In genomic region chr17:75652934-75653549, GRCh38 we compare ENCODE assay signal across 9 cellular contexts. TPM values are rescaled to one million over a fixed set of nuclear protein-coding genes. Genes with fewer than 3 reads are reported as not detected.
DNase-seq lines count a peak whose midpoint lies in the region; ATAC-seq and TF ChIP-seq lines count a peak whose summit lies in the region.
"Had no signal": no experiment of that assay in that cellular context is flagged by ENCODE, and none has a peak within 500 bp of the region (broad histone marks: within the 10 kb centered on the region; RNA-seq: fewer than 3 reads in every experiment).

No MANE protein-coding gene starts in this region.

- H3K4me1 Mint-ChIP-seq in activated T-cell treated with anti-CD3 and anti-CD28 coated beads, Interleukin-2, amount 50 U/mL, for 24 hours (ENCODE audit: low read depth): peaks cover 4% of the 10 kb centered on the region
- peaks cover 11% of the 10 kb centered on the region for H3K4me1 Mint-ChIP-seq in activated naive CD8-positive, alpha-beta T cell treated with anti-CD3 and anti-CD28 coated beads, Interleukin-2, amount 10 ng/mL, durations not matched to agents 7 days and 5 days
- peaks cover 4 to 11% of the 10 kb centered on the region in 2 donors for H3K4me1 Mint-ChIP-seq in stimulated activated naive B cell treated with anti-CD40 and anti-IgM and Interleukin-4, amounts not matched to agents 10 μg/mL and 1 μg/mL and 100 μg/mL, for 72 hours

- H3K9me3 Mint-ChIP-seq in activated T-cell treated with anti-CD3 and anti-CD28 coated beads, Interleukin-2, amount 50 U/mL, for 24 hours: no peaks in the 10 kb centered on the region
- H3K9me3 Mint-ChIP-seq in activated naive CD8-positive, alpha-beta T cell treated with anti-CD3 and anti-CD28 coated beads, Interleukin-2, amount 10 ng/mL, durations not matched to agents 7 days and 5 days: no peaks in the 10 kb centered on the region
- H3K9me3 Mint-ChIP-seq in stimulated activated naive B cell treated with anti-CD40 and anti-IgM and Interleukin-4, amounts not matched to agents 10 μg/mL and 1 μg/mL and 100 μg/mL, for 72 hours: no peaks in the 10 kb centered on the region

- POLR2A ChIA-PET in activated naive CD8-positive, alpha-beta T cell treated with anti-CD3 and anti-CD28 coated beads, Interleukin-2, amount 10 ng/mL, durations not matched to agents 7 days and 5 days (lab: Charles Lee): interaction anchor here (0.8 kb wide), 1 partner anchor 20 kb away, joined by 4 read pairs; the partner anchor contains the start of gene SMIM5

- H3K9me3 ChIP-seq in MM.1S (replicated peaks; ENCODE audit: insufficient read depth, low read length): no peaks in the 10 kb centered on the region
- no peaks in the 10 kb centered on the region for H3K9me3 ChIP-seq in right cardiac atrium (ENCODE audit: control insufficient read depth, low read length)

- no peaks in the 10 kb centered on the region for H3K4me1 ChIP-seq in MM.1S (ENCODE audit: low read length)
- H3K4me1 ChIP-seq in right cardiac atrium (ENCODE audit: control insufficient read depth, insufficient read depth, low read length): no peaks in the 10 kb centered on the region

- peak; percentile 11 for DNase-seq in activated T-cell treated with anti-CD3 and anti-CD28 coated beads for 24 hours (ENCODE audit: low read depth)
- DNase-seq in activated T-cell treated with anti-CD3 and anti-CD28 coated beads, Interleukin-2, amount 50 U/mL, for 24 hours: no peak
- peak; percentile 45 for DNase-seq in MM.1S
- DNase-seq in activated naive CD8-positive, alpha-beta T cell treated with anti-CD3 and anti-CD28 coated beads, Interleukin-2, amount 10 ng/mL, durations not matched to agents 7 days and 5 days: no peak
- DNase-seq in right cardiac atrium: no peak
- no peak for DNase-seq in stimulated activated naive B cell treated with anti-CD40 and anti-IgM and Interleukin-4, amounts not matched to agents 10 μg/mL and 1 μg/mL and 100 μg/mL, for 72 hours

- 55% methylated on average over 6 of the region's 6 CpGs for WGBS in right cardiac atrium

- no peak overlapping the region for H3K4me2 ChIP-seq in MM.1S (ENCODE audit: low read depth, low read length)

- no peak overlapping the region for H3K4me3 Mint-ChIP-seq in activated T-cell treated with anti-CD3 and anti-CD28 coated beads, Interleukin-2, amount 50 U/mL, for 24 hours
- H3K4me3 Mint-ChIP-seq in activated naive CD8-positive, alpha-beta T cell treated with anti-CD3 and anti-CD28 coated beads, Interleukin-2, amount 10 ng/mL, durations not matched to agents 7 days and 5 days: no peak overlapping the region
- H3K4me3 Mint-ChIP-seq in stimulated activated naive B cell treated with anti-CD40 and anti-IgM and Interleukin-4, amounts not matched to agents 10 μg/mL and 1 μg/mL and 100 μg/mL, for 72 hours: no peak overlapping the region

- peak; percentile 87 for ATAC-seq in activated naive CD8-positive, alpha-beta T cell treated with anti-CD3 and anti-CD28 coated beads, Interleukin-2, amount 10 ng/mL, durations not matched to agents 7 days and 5 days (ENCODE audit: low read depth)
- peak; percentile 63 to 68 for ATAC-seq in right cardiac atrium
- peak; percentile 67 to 69 for ATAC-seq in stimulated activated naive B cell treated with anti-CD40 and anti-IgM and Interleukin-4, amounts not matched to agents 10 μg/mL and 1 μg/mL and 100 μg/mL, for 72 hours (replicated peaks)
- ATAC-seq in HG03135 (IDR thresholded peaks at IDR 0.05; ENCODE audit: unreplicated experiment): no peak
- no peak for ATAC-seq in HG03175 (IDR thresholded peaks at IDR 0.05; ENCODE audit: unreplicated experiment)

- peaks cover 64% of the 10 kb centered on the region for H3K36me3 Mint-ChIP-seq in activated T-cell treated with anti-CD3 and anti-CD28 coated beads, Interleukin-2, amount 50 U/mL, for 24 hours (ENCODE audit: low read depth)
- H3K36me3 Mint-ChIP-seq in activated naive CD8-positive, alpha-beta T cell treated with anti-CD3 and anti-CD28 coated beads, Interleukin-2, amount 10 ng/mL, durations not matched to agents 7 days and 5 days: peaks cover 5% of the 10 kb centered on the region
- H3K36me3 Mint-ChIP-seq in stimulated activated naive B cell treated with anti-CD40 and anti-IgM and Interleukin-4, amounts not matched to agents 10 μg/mL and 1 μg/mL and 100 μg/mL, for 72 hours: peaks cover 44 to 56% of the 10 kb centered on the region in 2 donors

- H3K27ac ChIP-seq in MM.1S (ENCODE audit: low read length): no peak overlapping the region
- H3K27ac ChIP-seq in right cardiac atrium (ENCODE audit: low read length): no peak overlapping the region
- H3K27ac ChIP-seq: epithelial cell of prostate had no signal

- H3K27ac Mint-ChIP-seq in activated T-cell treated with anti-CD3 and anti-CD28 coated beads, Interleukin-2, amount 50 U/mL, for 24 hours: no peak overlapping the region
- H3K27ac Mint-ChIP-seq in activated naive CD8-positive, alpha-beta T cell treated with anti-CD3 and anti-CD28 coated beads, Interleukin-2, amount 10 ng/mL, durations not matched to agents 7 days and 5 days: peak overlapping the region; percentile 65
- peak overlapping the region; percentile 77 for H3K27ac Mint-ChIP-seq in stimulated activated naive B cell treated with anti-CD40 and anti-IgM and Interleukin-4, amounts not matched to agents 10 μg/mL and 1 μg/mL and 100 μg/mL, for 72 hours

- H3K9ac ChIP-seq in MM.1S (ENCODE audit: low read length): no peak overlapping the region

- intact Hi-C loops in right cardiac atrium (cut with DNase I): no loop called here

- TF ChIP-seq CTCF in MM.1S (IDR thresholded peaks at IDR 0.05; ENCODE audit: low read length): peak; percentile 70

- H3K79me2 ChIP-seq in MM.1S (ENCODE audit: low read length): no peaks in the 10 kb centered on the region

- no peaks in the 10 kb centered on the region for H3K27me3 Mint-ChIP-seq in activated T-cell treated with anti-CD3 and anti-CD28 coated beads, Interleukin-2, amount 50 U/mL, for 24 hours
- no peaks in the 10 kb centered on the region for H3K27me3 Mint-ChIP-seq in activated naive CD8-positive, alpha-beta T cell treated with anti-CD3 and anti-CD28 coated beads, Interleukin-2, amount 10 ng/mL, durations not matched to agents 7 days and 5 days
- H3K27me3 Mint-ChIP-seq in stimulated activated naive B cell treated with anti-CD40 and anti-IgM and Interleukin-4, amounts not matched to agents 10 μg/mL and 1 μg/mL and 100 μg/mL, for 72 hours: no peaks in the 10 kb centered on the region

- no peaks in the 10 kb centered on the region for H3F3A ChIP-seq in MM.1S (ENCODE audit: insufficient read depth, low read length)

- no peaks in the 10 kb centered on the region; the same call in 1 of the 2 replicates for H3K36me3 ChIP-seq in MM.1S (replicated peaks; ENCODE audit: insufficient read depth, low read length)

- H3K4me3 ChIP-seq in MM.1S (ENCODE audit: low read length) (no peak overlapping the region), right cardiac atrium (ENCODE audit: low read length) (no peak overlapping the region)

- H2AFZ ChIP-seq in MM.1S (ENCODE audit: low read length): no peak overlapping the region

- no peaks in the 10 kb centered on the region for H3K9me2 ChIP-seq in MM.1S (replicated peaks; ENCODE audit: insufficient read depth, low read length)

- H3K27me3 ChIP-seq in MM.1S (replicated peaks; ENCODE audit: insufficient read depth, low read length) (no peaks in the 10 kb centered on the region), right cardiac atrium (ENCODE audit: control insufficient read depth, insufficient read depth) (no peaks in the 10 kb centered on the region)

- H4K20me1 ChIP-seq in MM.1S (ENCODE audit: insufficient read depth, low read length): no peaks in the 10 kb centered on the region

RNA-seq across cellular contexts. Expression of gene RECQL5, which starts 13.9 kb away (rescaled TPM):
- total RNA-seq in activated naive CD8-positive, alpha-beta T cell treated with anti-CD3 and anti-CD28 coated beads, Interleukin-2, amount 10 ng/mL, durations not matched to agents 7 days and 5 days: 10 to 100 TPM; 49.8 to 50.8 TPM
- 10 to 100 TPM in 3 of 4 donors, 1 to 10 TPM in 1; 7.9 to 19.9 (median 14.8) TPM for total RNA-seq in right cardiac atrium
- polyA plus RNA-seq in right cardiac atrium: 13.5 TPM

RNA-seq across cellular contexts. Expression of gene SAP30BP, which starts 14.1 kb away (rescaled TPM):
- total RNA-seq in activated naive CD8-positive, alpha-beta T cell treated with anti-CD3 and anti-CD28 coated beads, Interleukin-2, amount 10 ng/mL, durations not matched to agents 7 days and 5 days: 100 to 1,000 TPM; 112 to 113 TPM
- 10 to 100 TPM; 51.0 to 66.5 (median 56.3) TPM for total RNA-seq in right cardiac atrium
- 58.5 TPM for polyA plus RNA-seq in right cardiac atrium

RNA-seq across cellular contexts. Expression of gene SMIM5, which starts 19.8 kb away (rescaled TPM):
- under 1 TPM; 0.26 to 0.42 TPM for total RNA-seq in activated naive CD8-positive, alpha-beta T cell treated with anti-CD3 and anti-CD28 coated beads, Interleukin-2, amount 10 ng/mL, durations not matched to agents 7 days and 5 days
- 10 to 100 TPM in 2 of 4 donors, 1 to 10 TPM in 2; 6.9 to 12.2 (median 9.6) TPM for total RNA-seq in right cardiac atrium
- 13.5 TPM for polyA plus RNA-seq in right cardiac atrium

Comparison
In these comparisons a context has a peak if more than half of its experiments do, and no peak if none do; other contexts are left out.
1. DNase-seq: peak in activated T-cell treated with anti-CD3 and anti-CD28 coated beads for 24 hours (single experiment) and MM.1S (single experiment); none in activated T-cell treated with anti-CD3 and anti-CD28 coated beads, Interleukin-2, amount 50 U/mL, for 24 hours (single experiment), activated naive CD8-positive, alpha-beta T cell treated with anti-CD3 and anti-CD28 coated beads, Interleukin-2, amount 10 ng/mL, durations not matched to agents 7 days and 5 days (single experiment), right cardiac atrium (0 of 3) and stimulated activated naive B cell treated with anti-CD40 and anti-IgM and Interleukin-4, amounts not matched to agents 10 μg/mL and 1 μg/mL and 100 μg/mL, for 72 hours (single experiment).
2. ATAC-seq: peak in activated naive CD8-positive, alpha-beta T cell treated with anti-CD3 and anti-CD28 coated beads, Interleukin-2, amount 10 ng/mL, durations not matched to agents 7 days and 5 days (single experiment), right cardiac atrium (2 of 2) and stimulated activated naive B cell treated with anti-CD40 and anti-IgM and Interleukin-4, amounts not matched to agents 10 μg/mL and 1 μg/mL and 100 μg/mL, for 72 hours (2 of 2); none in HG03135 (single experiment) and HG03175 (single experiment).
3. RNA of gene SMIM5, which starts 19.8 kb away (total RNA-seq): 6.9 to 12.2 TPM in right cardiac atrium; 0.26 to 0.42 TPM in activated naive CD8-positive, alpha-beta T cell treated with anti-CD3 and anti-CD28 coated beads, Interleukin-2, amount 10 ng/mL, durations not matched to agents 7 days and 5 days; every median in the first group is over 4 times any median in the second.